8 cellular contexts compared by ENCODE assay signal in the genomic region with DNA sequence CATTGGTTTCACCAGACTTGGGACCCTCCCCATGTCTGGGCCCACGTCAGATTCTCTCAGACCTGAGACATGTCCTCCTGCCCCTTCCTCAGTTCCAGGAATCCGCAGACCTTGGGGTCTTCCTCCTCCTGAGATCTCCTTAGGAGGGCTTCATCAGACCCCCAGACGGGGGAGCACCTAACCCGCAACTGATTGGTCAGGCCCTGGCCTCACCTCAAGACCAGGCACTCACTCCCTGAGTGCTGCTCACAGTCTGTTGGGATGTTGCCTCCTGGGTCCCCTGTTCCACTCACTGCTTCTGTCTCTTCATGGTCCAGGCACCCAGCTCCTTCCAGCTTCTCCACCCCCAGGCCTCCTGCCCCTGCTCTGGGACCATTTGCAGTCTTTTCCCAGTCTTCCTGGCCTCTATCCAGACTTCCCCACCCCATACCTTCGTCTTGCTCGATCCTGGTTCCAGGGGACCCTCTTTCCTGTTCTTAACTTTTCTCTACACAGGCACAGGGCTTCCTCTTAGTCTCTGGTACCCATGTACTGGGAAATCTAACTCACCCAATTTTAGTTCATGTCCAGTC. TPM values are rescaled to one million over a fixed set of nuclear protein-coding genes. Genes with fewer than 3 reads are reported as not detected.
DNase-seq lines count a peak whose midpoint lies in the region; ATAC-seq and TF ChIP-seq lines count a peak whose summit lies in the region.

No MANE protein-coding gene starts in this region.

- no peak for TF ChIP-seq EP300 in sigmoid colon (IDR thresholded peaks at IDR 0.05)

- 19 to 35% methylated on average over 6 of the region's 6 CpGs for WGBS in sigmoid colon, 2 donors

- no peak for TF ChIP-seq POLR2A in sigmoid colon (IDR thresholded peaks at IDR 0.05)

- peak overlapping the region; percentile 69 for H2AFZ ChIP-seq in SU-DHL-6 (ENCODE audit: low read depth, low read length, severe bottlenecking)

- peaks cover 41% of the 10 kb centered on the region for H3K79me2 ChIP-seq in SU-DHL-6 (ENCODE audit: insufficient read depth, low read length)

- H4K20me1 ChIP-seq in SU-DHL-6 (ENCODE audit: low read depth, low read length) = no peaks in the 10 kb centered on the region

- peaks cover 0 to 45% (median 37%) of the 10 kb centered on the region in 4 donors for H3K4me1 ChIP-seq in sigmoid colon

- peak overlapping the region; percentile 93 for H3K4me3 ChIP-seq in GM12875 (ENCODE audit: low read depth, low read length)
- peak overlapping the region; percentile 89 for H3K4me3 ChIP-seq in SU-DHL-6 (ENCODE audit: insufficient read depth, low read length, poor library complexity, severe bottlenecking)
- H3K4me3 ChIP-seq in fibroblast of pulmonary artery (replicated peaks; ENCODE audit: low read depth, low read length) = peak overlapping the region; percentile 91
- peak overlapping the region; percentile 80 to 96 (median 87) for H3K4me3 ChIP-seq in sigmoid colon

- H3K27ac ChIP-seq in SU-DHL-6 (ENCODE audit: low read depth, low read length) (no peak overlapping the region), sigmoid colon (peak overlapping the region; percentile 84 to 91 (median 89))

- TF ChIP-seq CTCF in GM12875 (IDR thresholded peaks at IDR 0.05; ENCODE audit: borderline replicate concordance, insufficient read depth, low read depth, low read length) (no peak), SU-DHL-6 (IDR thresholded peaks at IDR 0.05; ENCODE audit: insufficient read depth, low read length, poor library complexity, severe bottlenecking) (no peak), fibroblast of pulmonary artery (IDR thresholded peaks at IDR 0.05; ENCODE audit: low read length, missing control alignments) (no peak), sigmoid colon (IDR thresholded peaks at IDR 0.05) (no peak), GM13977 (IDR thresholded peaks at IDR 0.05; ENCODE audit: extremely low read depth, insufficient read depth, missing control alignments) (no peak)

- H3K27me3 ChIP-seq in SU-DHL-6 (ENCODE audit: low read length) (no peaks in the 10 kb centered on the region), sigmoid colon (no peaks in the 10 kb centered on the region)

- in situ Hi-C loops in GM13977 (cut with MboI; ENCODE audit: low pct_unique_long_range_greater_than_20kb, low sequenced_read_pairs, unreplicated experiment) = no loop called here

- H3K4me2 ChIP-seq in SU-DHL-6 (ENCODE audit: low read depth, low read length, poor library complexity, severe bottlenecking) = peak overlapping the region; percentile 73

- intact Hi-C loops in sigmoid colon (cut with DNase I) = no loop called here

- no peaks in the 10 kb centered on the region for H3K9me3 ChIP-seq in SU-DHL-6 (ENCODE audit: insufficient read depth, low read length)
- no peaks in the 10 kb centered on the region for H3K9me3 ChIP-seq in sigmoid colon

- peak overlapping the region; percentile 72 for H3K9ac ChIP-seq in SU-DHL-6 (ENCODE audit: low read length)

- DNase-seq in fibroblast of pulmonary artery (ENCODE audit: low read depth) (no peak), sigmoid colon (no peak), GM13977 (ENCODE audit: low spot score) (no peak), HK-2 (ENCODE audit: unreplicated experiment) (no peak), NCI-H524 treated with DMSO at 0.1 percent for 48 hours (lab: John Stamatoyannopoulos, UW) (no peak)

- peaks cover 8% of the 10 kb centered on the region; the same call in 1 of the 2 replicates for H3F3A ChIP-seq in SU-DHL-6 (ENCODE audit: insufficient read depth)

- H3K36me3 ChIP-seq in SU-DHL-6 (ENCODE audit: low read length) (no peaks in the 10 kb centered on the region), sigmoid colon (peaks cover 0 to 7% (median 0%) of the 10 kb centered on the region in 4 donors)

- ATAC-seq in HG02678 (IDR thresholded peaks at IDR 0.05; ENCODE audit: unreplicated experiment) = no peak

- H3K9me2 ChIP-seq in SU-DHL-6 (replicated peaks; ENCODE audit: insufficient read depth, low read length) = no peaks in the 10 kb centered on the region

RNA-seq across cellular contexts. Expression of a gene that starts 1.2 kb away (rescaled TPM):
- total RNA-seq in sigmoid colon = 10 to 100 TPM; 20.0 to 25.2 (median 23.9) TPM
- 1 to 10 TPM; 2.8 to 4.2 (median 3.8) TPM for polyA plus RNA-seq in sigmoid colon

RNA-seq across cellular contexts. Expression of a gene that starts 1.4 kb away (rescaled TPM):
- total RNA-seq in sigmoid colon = 10 to 100 TPM; 10.3 to 28.8 (median 15.3) TPM
- 10 to 100 TPM; 17.4 to 28.1 (median 26.8) TPM for polyA plus RNA-seq in sigmoid colon

RNA-seq across cellular contexts. Expression of a gene that starts 47.4 kb away (rescaled TPM):
- total RNA-seq in sigmoid colon = 10 to 100 TPM; 25.2 to 36.0 (median 34.4) TPM
- polyA plus RNA-seq in sigmoid colon = 10 to 100 TPM; 25.0 to 37.3 (median 27.6) TPM
